2 cellular contexts compared by ENCODE assay signal in the genomic region with DNA sequence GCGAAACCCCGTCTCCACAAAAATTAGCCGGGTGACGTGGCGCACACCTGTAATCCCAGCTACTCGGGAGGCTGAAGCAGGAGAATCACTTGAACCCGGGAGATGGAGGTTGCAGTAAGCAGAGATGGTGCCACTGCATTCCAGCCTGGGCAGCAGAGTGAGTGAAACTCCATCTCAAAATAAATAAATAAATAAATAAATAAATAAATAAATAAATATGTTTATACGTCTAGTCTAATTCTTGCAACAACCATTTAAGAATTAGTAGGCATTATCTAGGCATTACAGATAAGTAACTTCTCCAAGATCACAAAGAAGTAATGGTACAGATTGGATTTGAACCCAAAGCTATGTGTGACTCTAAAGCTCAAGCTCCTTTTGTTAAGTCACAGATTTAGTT. TPM values are rescaled to one million over a fixed set of nuclear protein-coding genes. Genes with fewer than 3 reads are reported as not detected.
"Had no signal": no experiment of that assay in that cellular context is flagged by ENCODE, and none has a peak within 500 bp of the region (broad histone marks: within the 10 kb centered on the region; RNA-seq: fewer than 3 reads in every experiment).

No MANE protein-coding gene starts in this region.

RNA-seq across cellular contexts. Expression of a gene that starts 22.3 kb away (rescaled TPM):
- total RNA-seq: HepG2, HT1080 had no signal
